In the genomic region with DNA sequence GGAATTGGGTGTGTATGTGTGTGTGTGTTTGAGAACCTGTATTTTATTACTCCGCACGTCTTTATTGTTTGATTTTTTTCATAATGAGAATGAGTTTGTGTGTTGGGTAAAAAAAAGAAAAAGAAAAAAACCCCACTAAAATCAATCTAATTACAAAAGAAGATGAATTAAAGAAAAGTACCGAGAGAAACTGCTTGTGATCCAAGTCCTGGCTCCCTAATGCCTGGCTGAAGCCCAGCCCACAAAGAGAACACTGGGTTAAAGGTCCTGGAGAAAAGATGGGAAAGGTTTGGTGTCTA, we compare ENCODE assay signal across 7 cellular contexts. TPM values are rescaled to one million over a fixed set of nuclear protein-coding genes. Genes with fewer than 3 reads are reported as not detected.
DNase-seq lines count a peak whose midpoint lies in the region; ATAC-seq, FAIRE-seq and TF ChIP-seq lines count a peak whose summit lies in the region.

No MANE protein-coding gene starts in this region.

- peak overlapping the region; percentile 95 for H2AFZ ChIP-seq in keratinocyte (ENCODE audit: control insufficient read depth, low read length)

- H3K4me1 ChIP-seq in HUES48 (ENCODE audit: control insufficient read depth, insufficient read depth, low read length) = no peaks in the 10 kb centered on the region; the same call in 1 of the 2 replicates
- peaks cover 38% of the 10 kb centered on the region for H3K4me1 ChIP-seq in keratinocyte (ENCODE audit: control insufficient read depth, extremely low read depth, insufficient read depth, low read length)

- ATAC-seq in activated naive CD8-positive, alpha-beta T cell treated with anti-CD3 and anti-CD28 coated beads, Interleukin-2, amount 50 U/mL, for 24 hours = no peak
- ATAC-seq in stimulated activated naive CD8-positive, alpha-beta T cell treated with anti-CD3 and anti-CD28 coated beads, Interleukin-15, amount 100 ng/mL, for 72 hours = no peak
- ATAC-seq in GM21737 (IDR thresholded peaks at IDR 0.05; ENCODE audit: unreplicated experiment) = no peak

- peaks cover 15% of the 10 kb centered on the region for H3K27me3 ChIP-seq in HUES48 (ENCODE audit: control insufficient read depth, insufficient read depth, low read length)
- no peaks in the 10 kb centered on the region for H3K27me3 ChIP-seq in keratinocyte (ENCODE audit: control insufficient read depth, extremely low read depth, insufficient read depth, low read length)

- peak overlapping the region; percentile 28; the same call in 1 of the 2 replicates for H3K9ac ChIP-seq in HUES48 (ENCODE audit: low read depth, low read length)
- H3K9ac ChIP-seq in keratinocyte (ENCODE audit: control insufficient read depth, extremely low read depth, insufficient read depth, low read length) = peak overlapping the region; percentile 98

- FAIRE-seq in keratinocyte (lab: Jason Lieb, UNC) = no peak

- H3K9me1 ChIP-seq in keratinocyte (ENCODE audit: control insufficient read depth, extremely low read depth, insufficient read depth, low read length) = peaks cover 4% of the 10 kb centered on the region

- dilution Hi-C loops in keratinocyte (cut with MboI; ENCODE audit: extremely low pct_ligation_motif_present, low sequenced_read_pairs) = no loop called here

- peak overlapping the region; percentile 81 for H3K4me2 ChIP-seq in keratinocyte (ENCODE audit: control insufficient read depth, extremely low read depth, insufficient read depth, low read depth, low read length)

- peaks cover 5% of the 10 kb centered on the region for H4K20me1 ChIP-seq in keratinocyte (ENCODE audit: control insufficient read depth, extremely low read depth, insufficient read depth, low read length)

- H3K9me3 ChIP-seq in HUES48 (ENCODE audit: control insufficient read depth, insufficient read depth, low read length) (no peaks in the 10 kb centered on the region), keratinocyte (ENCODE audit: control insufficient read depth, low read depth, low read length) (no peaks in the 10 kb centered on the region)

- peak overlapping the region; percentile 42 for H3K4me3 Mint-ChIP-seq in activated naive CD8-positive, alpha-beta T cell treated with anti-CD3 and anti-CD28 coated beads, Interleukin-2, amount 50 U/mL, for 24 hours
- H3K4me3 Mint-ChIP-seq in stimulated activated naive CD8-positive, alpha-beta T cell treated with anti-CD3 and anti-CD28 coated beads, Interleukin-15, amount 100 ng/mL, for 72 hours = peak overlapping the region; percentile 64 to 67

- H3K27ac ChIP-seq in HUES48 (ENCODE audit: low read depth, low read length) (peak overlapping the region; percentile 86), keratinocyte (ENCODE audit: control insufficient read depth, insufficient read depth, low read length) (peak overlapping the region; percentile 92)

- H3K36me3 ChIP-seq in HUES48 (ENCODE audit: control insufficient read depth, insufficient read depth, low read length) = peaks cover 15% of the 10 kb centered on the region
- H3K36me3 ChIP-seq in keratinocyte (ENCODE audit: control insufficient read depth in 2 of 2, extremely low read depth in 1 of 2, insufficient read depth in 2 of 2, low read length in 2 of 2) = peaks cover 19 to 29% of the 10 kb centered on the region in 2 experiments

- peaks cover 23% of the 10 kb centered on the region for H3K27me3 Mint-ChIP-seq in activated naive CD8-positive, alpha-beta T cell treated with anti-CD3 and anti-CD28 coated beads, Interleukin-2, amount 50 U/mL, for 24 hours
- H3K27me3 Mint-ChIP-seq in stimulated activated naive CD8-positive, alpha-beta T cell treated with anti-CD3 and anti-CD28 coated beads, Interleukin-15, amount 100 ng/mL, for 72 hours = peaks cover 42% of the 10 kb centered on the region

- peaks cover 2% of the 10 kb centered on the region for H3K36me3 Mint-ChIP-seq in activated naive CD8-positive, alpha-beta T cell treated with anti-CD3 and anti-CD28 coated beads, Interleukin-2, amount 50 U/mL, for 24 hours (ENCODE audit: low read depth)

- DNase-seq in activated naive CD8-positive, alpha-beta T cell treated with anti-CD3 and anti-CD28 coated beads, Interleukin-2, amount 50 U/mL, for 24 hours = no peak
- DNase-seq in keratinocyte (ENCODE audit: low read depth, low spot score) (no peak), AG08395 (ENCODE audit: low spot score) (no peak), NCI-H187 treated with DMSO at 0.1 percent for 48 hours (lab: John Stamatoyannopoulos, UW) (no peak)
- DNase-seq in stimulated activated naive CD8-positive, alpha-beta T cell treated with anti-CD3 and anti-CD28 coated beads, Interleukin-15, amount 100 ng/mL, for 72 hours = no peak

- no peak for TF ChIP-seq CTCF in keratinocyte (optimal IDR thresholded peaks at IDR 0.05 in 1 of 3, IDR thresholded peaks at IDR 0.05 in 1 of 3, conservative IDR thresholded peaks at IDR 0.05 in 1 of 3; ENCODE audit: extremely low read depth in 1 of 3, insufficient read depth in 2 of 3, low read length in 3 of 3)

- peaks cover 16% of the 10 kb centered on the region for H3K4me1 Mint-ChIP-seq in activated naive CD8-positive, alpha-beta T cell treated with anti-CD3 and anti-CD28 coated beads, Interleukin-2, amount 50 U/mL, for 24 hours
- peaks cover 30% of the 10 kb centered on the region for H3K4me1 Mint-ChIP-seq in stimulated activated naive CD8-positive, alpha-beta T cell treated with anti-CD3 and anti-CD28 coated beads, Interleukin-15, amount 100 ng/mL, for 72 hours

- no peak overlapping the region for H3K27ac Mint-ChIP-seq in activated naive CD8-positive, alpha-beta T cell treated with anti-CD3 and anti-CD28 coated beads, Interleukin-2, amount 50 U/mL, for 24 hours
- no peak overlapping the region for H3K27ac Mint-ChIP-seq in stimulated activated naive CD8-positive, alpha-beta T cell treated with anti-CD3 and anti-CD28 coated beads, Interleukin-15, amount 100 ng/mL, for 72 hours

- H3K4me3 ChIP-seq in HUES48 (ENCODE audit: low read depth, low read length) = peak overlapping the region; percentile 73
- peak overlapping the region; percentile 81 to 92 (median 90) for H3K4me3 ChIP-seq in keratinocyte (ENCODE audit: control insufficient read depth in 2 of 3, extremely low read depth in 1 of 3, insufficient read depth in 2 of 3, low read depth in 1 of 3, low read length in 3 of 3)

- H3K9me3 Mint-ChIP-seq in activated naive CD8-positive, alpha-beta T cell treated with anti-CD3 and anti-CD28 coated beads, Interleukin-2, amount 50 U/mL, for 24 hours = no peaks in the 10 kb centered on the region
- no peaks in the 10 kb centered on the region for H3K9me3 Mint-ChIP-seq in stimulated activated naive CD8-positive, alpha-beta T cell treated with anti-CD3 and anti-CD28 coated beads, Interleukin-15, amount 100 ng/mL, for 72 hours

- H3K79me2 ChIP-seq in keratinocyte (ENCODE audit: control insufficient read depth, insufficient read depth, low read length) = peaks cover 44% of the 10 kb centered on the region

RNA-seq across cellular contexts. Expression of gene BCL2L2, which starts 0.6 kb away (rescaled TPM):
- polyA plus RNA-seq in keratinocyte = 24.0 to 45.7 TPM (median 33.9 TPM) in 3 replicates
- 9.2 TPM for polyA plus RNA-seq in keratinocyte (2011; ENCODE audit: low read depth)
- 32.4 and 34.0 TPM in 2 replicates for polyA plus RNA-seq in keratinocyte (2011; cell fraction: cytosol; rRNA removed)
- 76.1 and 82.5 TPM in 2 replicates for polyA plus RNA-seq in keratinocyte (2011; cell fraction: nucleus; rRNA removed)
- polyA plus RNA-seq in keratinocyte (2012; ENCODE audit: low replicate concordance) = 34.2 and 35.4 TPM in 2 replicates
- polyA minus RNA-seq in keratinocyte = 16.9 to 23.8 TPM (median 19.7 TPM) in 3 replicates
- polyA minus RNA-seq in keratinocyte (2011; cell fraction: cytosol; rRNA and poly(A)+ RNA removed) = 10.7 TPM
- 20.2 and 30.0 TPM in 2 replicates for polyA minus RNA-seq in keratinocyte (2011; cell fraction: nucleus; rRNA and poly(A)+ RNA removed)

RNA-seq across cellular contexts. Expression of gene PPP1R3E, which starts 3.4 kb away (rescaled TPM):
- 1.6 to 2.5 TPM (median 1.9 TPM) in 3 replicates for polyA plus RNA-seq in keratinocyte
- polyA plus RNA-seq in keratinocyte (2011; ENCODE audit: low read depth) = 0.97 TPM
- polyA plus RNA-seq in keratinocyte (2011; cell fraction: cytosol; rRNA removed) = 0.55 and 0.56 TPM in 2 replicates
- polyA plus RNA-seq in keratinocyte (2011; cell fraction: nucleus; rRNA removed) = 8.6 and 11.6 TPM in 2 replicates
- 0.95 and 5.5 TPM in 2 replicates for polyA plus RNA-seq in keratinocyte (2012; ENCODE audit: low replicate concordance)
- 0.95 to 1.4 TPM (median 0.96 TPM) in 3 replicates for polyA minus RNA-seq in keratinocyte
- 4.8 TPM for polyA minus RNA-seq in keratinocyte (2011; cell fraction: cytosol; rRNA and poly(A)+ RNA removed)
- 0.53 and 1.4 TPM in 2 replicates for polyA minus RNA-seq in keratinocyte (2011; cell fraction: nucleus; rRNA and poly(A)+ RNA removed)

RNA-seq across cellular contexts. Expression of gene PABPN1, which starts 15.2 kb away (rescaled TPM):
- 168 to 185 TPM (median 173 TPM) in 3 replicates for polyA plus RNA-seq in keratinocyte
- polyA plus RNA-seq in keratinocyte (2011; ENCODE audit: low read depth) = 167 TPM
- 93.9 and 125 TPM in 2 replicates for polyA plus RNA-seq in keratinocyte (2011; cell fraction: cytosol; rRNA removed)
- 386 and 417 TPM in 2 replicates for polyA plus RNA-seq in keratinocyte (2011; cell fraction: nucleus; rRNA removed)
- polyA plus RNA-seq in keratinocyte (2012; ENCODE audit: low replicate concordance) = 94.2 and 106 TPM in 2 replicates
- polyA minus RNA-seq in keratinocyte = 45.9 to 65.9 TPM (median 55.4 TPM) in 3 replicates
- polyA minus RNA-seq in keratinocyte (2011; cell fraction: cytosol; rRNA and poly(A)+ RNA removed) = 53.5 TPM
- polyA minus RNA-seq in keratinocyte (2011; cell fraction: nucleus; rRNA and poly(A)+ RNA removed) = 32.5 and 62.2 TPM in 2 replicates

RNA-seq across cellular contexts. Expression of gene HOMEZ, which starts 20.1 kb away (rescaled TPM):
- polyA plus RNA-seq in keratinocyte = 31.9 to 39.1 TPM (median 34.1 TPM) in 3 replicates
- polyA plus RNA-seq in keratinocyte (2011; ENCODE audit: low read depth) = 3.4 TPM
- 38.0 and 42.0 TPM in 2 replicates for polyA plus RNA-seq in keratinocyte (2011; cell fraction: cytosol; rRNA removed)
- polyA plus RNA-seq in keratinocyte (2011; cell fraction: nucleus; rRNA removed) = 51.0 and 59.6 TPM in 2 replicates
- 8.5 and 18.4 TPM in 2 replicates for polyA plus RNA-seq in keratinocyte (2012; ENCODE audit: low replicate concordance)
- polyA minus RNA-seq in keratinocyte = 49.8 to 80.6 TPM (median 62.1 TPM) in 3 replicates
- polyA minus RNA-seq in keratinocyte (2011; cell fraction: cytosol; rRNA and poly(A)+ RNA removed) = 33.6 TPM
- 16.6 and 25.3 TPM in 2 replicates for polyA minus RNA-seq in keratinocyte (2011; cell fraction: nucleus; rRNA and poly(A)+ RNA removed)

RNA-seq across cellular contexts. Expression of gene SLC22A17, which starts 46.6 kb away (rescaled TPM):
- polyA plus RNA-seq in keratinocyte = 0.76 to 2.1 TPM (median 1.2 TPM) in 3 replicates
- 0.69 TPM for polyA plus RNA-seq in keratinocyte (2011; ENCODE audit: low read depth)
- 0.34 and 0.60 TPM in 2 replicates for polyA plus RNA-seq in keratinocyte (2011; cell fraction: cytosol; rRNA removed)
- 2.7 and 3.6 TPM in 2 replicates for polyA plus RNA-seq in keratinocyte (2011; cell fraction: nucleus; rRNA removed)
- polyA plus RNA-seq in keratinocyte (2012; ENCODE audit: low replicate concordance) = 1.7 and 2.8 TPM in 2 replicates
- polyA minus RNA-seq in keratinocyte = 0.99 to 1.4 TPM (median 1.2 TPM) in 3 replicates
- 0.96 TPM for polyA minus RNA-seq in keratinocyte (2011; cell fraction: cytosol; rRNA and poly(A)+ RNA removed)
- 2.5 and 3.3 TPM in 2 replicates for polyA minus RNA-seq in keratinocyte (2011; cell fraction: nucleus; rRNA and poly(A)+ RNA removed)
